17 cellular contexts compared by ENCODE assay signal in genomic region chr4:122212880-122213279, GRCh38.
"Had no signal": no experiment of that assay in that cellular context is flagged by ENCODE, and none has a peak within 500 bp of the region (broad histone marks: within the 10 kb centered on the region; RNA-seq: fewer than 3 reads in every experiment).

No MANE protein-coding gene starts in this region.

- H3K4me1 ChIP-seq: adrenal gland, transverse colon had no signal

- H3K27ac ChIP-seq: adrenal gland, dorsolateral prefrontal cortex, skin epidermis, transverse colon had no signal

- DNase-seq: activated CD4-positive, alpha-beta T cell treated with anti-CD3 and anti-CD28 coated beads, Interleukin-2, amount 50 U/mL, for 1 hour; activated CD4-positive, CD25-positive, alpha-beta regulatory T cell; activated naive CD4-positive, alpha-beta T cell treated with anti-CD3 and anti-CD28 coated beads, Interleukin-2, amount 10 ng/mL, durations not matched to agents 7 days and 5 days; activated T-cell treated with anti-CD3 and anti-CD28 coated beads for 4 hours; adrenal gland; dorsolateral prefrontal cortex; mammary epithelial cell; mucosa of descending colon; naive thymus-derived CD4-positive, alpha-beta T cell; posterior cingulate gyrus; right cardiac atrium; stimulated activated CD4-positive, alpha-beta T cell treated with anti-CD3 and anti-CD28 coated beads, Interleukin-4, amount 100 ng/mL, for 24 hours; stimulated activated naive CD4-positive, alpha-beta T cell treated with Interleukin-2 at 50 U/mL for 16 hours; substantia nigra; transverse colon had no signal

- H3K9me3 ChIP-seq: adrenal gland, mucosa of descending colon, transverse colon had no signal

- H3K4me3 ChIP-seq: adrenal gland, dorsolateral prefrontal cortex, mucosa of descending colon, skin epidermis, transverse colon had no signal

- H3K27me3 ChIP-seq: adrenal gland, dorsolateral prefrontal cortex, transverse colon had no signal

- ATAC-seq: left lobe of liver; mucosa of descending colon; naive thymus-derived CD4-positive, alpha-beta T cell; right cardiac atrium had no signal
